In the genomic region with DNA sequence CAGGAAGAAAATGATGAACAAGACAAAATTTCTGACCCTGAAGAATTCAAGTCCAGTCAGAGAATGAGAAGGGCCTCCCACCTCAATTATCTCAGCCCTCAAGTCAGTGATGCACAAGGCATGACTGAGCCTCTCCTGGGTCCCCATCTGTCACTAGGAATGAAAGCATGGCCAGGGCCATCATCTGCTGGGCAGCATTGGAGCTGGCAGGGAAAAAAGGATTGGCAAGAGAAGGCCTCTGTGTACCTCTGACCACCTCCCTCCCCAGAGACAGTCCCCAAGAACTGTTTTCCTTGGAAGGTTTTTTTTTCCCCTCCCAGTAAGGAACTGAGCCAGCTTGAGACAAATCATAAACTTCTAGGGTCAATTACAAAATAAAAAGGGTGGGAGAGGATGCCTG, we compare ENCODE assay signal across 22 cellular contexts.
A peak's percentile ranks its signal among the peaks of the same experiment; 100 is the strongest.
DNase-seq lines count a peak whose midpoint lies in the region; ATAC-seq, FAIRE-seq and TF ChIP-seq lines count a peak whose summit lies in the region.
"Had no signal": no experiment of that assay in that cellular context is flagged by ENCODE, and none has a peak within 500 bp of the region (broad histone marks: within the 10 kb centered on the region; RNA-seq: fewer than 3 reads in every experiment).

No MANE protein-coding gene starts in this region.

- ATAC-seq in right cardiac atrium (peak; percentile 56 to 67), left ventricle myocardium superior (no peak), aorta (ENCODE audit: low FRiP score) (peak; percentile 58), GM21367 (IDR thresholded peaks at IDR 0.05; ENCODE audit: unreplicated experiment) (no peak)
- ATAC-seq in stimulated activated memory B cell treated with anti-CD40 and anti-IgM and Interleukin-4, amounts not matched to agents 10 μg/mL and 1 μg/mL and 100 μg/mL, for 72 hours, result no peak
- ATAC-seq: CD8-positive, alpha-beta T cell had no signal

- peak overlapping the region; percentile 37 for H3K27ac Mint-ChIP-seq in stimulated activated memory B cell treated with anti-CD40 and anti-IgM and Interleukin-4, amounts not matched to agents 10 μg/mL and 1 μg/mL and 100 μg/mL, for 72 hours
- H3K27ac Mint-ChIP-seq: B cell; CD4-positive, CD25-positive, alpha-beta regulatory T cell; CD8-positive, alpha-beta T cell; HFFc6 had no signal

- intact Hi-C loops in right cardiac atrium (cut with DNase I) (no loop called here), left ventricle myocardium superior (cut with micrococcal nuclease) (no loop called here), aorta (cut with DNase I) (loop anchor here (2.0 to 10.0 kb wide), 2 partner anchors 78 to 476 kb away; a partner anchor contains a TSS)

- peak in 1 of 3 donors; percentile 40 for DNase-seq in right cardiac atrium
- no peak for DNase-seq in left ventricle myocardium superior
- peak; percentile 79 for DNase-seq in cerebellar cortex (ENCODE audit: low spot score)
- DNase-seq in aorta, result no peak
- no peak for DNase-seq in GM12892 (ENCODE audit: insufficient read length)
- DNase-seq in AG08396 (ENCODE audit: low spot score), result no peak
- DNase-seq: Caco-2; CD4-positive, CD25-positive, alpha-beta regulatory T cell; CD8-positive, alpha-beta T cell; DMS53; DMS79 treated with DMSO at 0.1 percent for 48 hours; GOT3; HFFc6 had no signal

- no peak for FAIRE-seq in GM12892 (lab: Jason Lieb, UNC)
- FAIRE-seq: G401.6, GM19239, H54 had no signal

- H3K4me1 ChIP-seq in right cardiac atrium (ENCODE audit: control insufficient read depth, insufficient read depth, low read length), result no peaks in the 10 kb centered on the region
- H3K4me1 ChIP-seq in aorta (ENCODE audit: control insufficient read depth in 1 of 2, insufficient read depth in 2 of 2, low read length in 2 of 2), result peaks cover 0 to 5% of the 10 kb centered on the region in 2 donors
- H3K4me1 ChIP-seq: BLaER1, Caco-2, HAP-1 had no signal

- no peak overlapping the region for H3K4me3 ChIP-seq in right cardiac atrium (ENCODE audit: low read length)
- no peak overlapping the region for H3K4me3 ChIP-seq in aorta (ENCODE audit: low read length in 2 of 2)
- H3K4me3 ChIP-seq: BLaER1, HAP-1 had no signal

- no peak for TF ChIP-seq POLR2A in GM12892 (IDR thresholded peaks at IDR 0.05; ENCODE audit: low read depth, low read length)

- H3K4me3 Mint-ChIP-seq in stimulated activated memory B cell treated with anti-CD40 and anti-IgM and Interleukin-4, amounts not matched to agents 10 μg/mL and 1 μg/mL and 100 μg/mL, for 72 hours, result no peak overlapping the region
- H3K4me3 Mint-ChIP-seq: B cell; CD4-positive, CD25-positive, alpha-beta regulatory T cell; CD8-positive, alpha-beta T cell; HFFc6 had no signal

- H3K36me3 ChIP-seq in aorta (ENCODE audit: control insufficient read depth in 1 of 2, insufficient read depth in 2 of 2, low read length in 1 of 2), result peaks cover 0 to 3% of the 10 kb centered on the region in 2 donors
- H3K36me3 ChIP-seq: HAP-1 had no signal

- peaks cover 6% of the 10 kb centered on the region for H3K4me1 Mint-ChIP-seq in stimulated activated memory B cell treated with anti-CD40 and anti-IgM and Interleukin-4, amounts not matched to agents 10 μg/mL and 1 μg/mL and 100 μg/mL, for 72 hours

- no peak overlapping the region for H3K27ac ChIP-seq in right cardiac atrium (ENCODE audit: low read length)
- peak overlapping the region in 1 of 2 donors; percentile 68 for H3K27ac ChIP-seq in aorta (ENCODE audit: low read depth in 1 of 2, low read length in 2 of 2)
- H3K27ac ChIP-seq: BLaER1, C4-2B had no signal

- no peaks in the 10 kb centered on the region for H3K27me3 Mint-ChIP-seq in stimulated activated memory B cell treated with anti-CD40 and anti-IgM and Interleukin-4, amounts not matched to agents 10 μg/mL and 1 μg/mL and 100 μg/mL, for 72 hours
- H3K27me3 Mint-ChIP-seq: B cell; CD4-positive, CD25-positive, alpha-beta regulatory T cell had no signal

- no peaks in the 10 kb centered on the region for H3K27me3 ChIP-seq in right cardiac atrium (ENCODE audit: control insufficient read depth, insufficient read depth)
- no peaks in the 10 kb centered on the region for H3K27me3 ChIP-seq in aorta (ENCODE audit: control insufficient read depth in 1 of 2, insufficient read depth in 2 of 2, low read length in 1 of 2)
- H3K27me3 ChIP-seq: BLaER1 had no signal

- H3K9me3 ChIP-seq in right cardiac atrium (ENCODE audit: control insufficient read depth, low read length) (no peaks in the 10 kb centered on the region), aorta (ENCODE audit: control insufficient read depth, low read length) (no peaks in the 10 kb centered on the region)
- H3K9me3 ChIP-seq: BLaER1, Caco-2, HAP-1 had no signal

- no peaks in the 10 kb centered on the region for H3K36me3 Mint-ChIP-seq in stimulated activated memory B cell treated with anti-CD40 and anti-IgM and Interleukin-4, amounts not matched to agents 10 μg/mL and 1 μg/mL and 100 μg/mL, for 72 hours

- H3K9me3 Mint-ChIP-seq in stimulated activated memory B cell treated with anti-CD40 and anti-IgM and Interleukin-4, amounts not matched to agents 10 μg/mL and 1 μg/mL and 100 μg/mL, for 72 hours, result no peaks in the 10 kb centered on the region
- H3K9me3 Mint-ChIP-seq: CD4-positive, CD25-positive, alpha-beta regulatory T cell; CD8-positive, alpha-beta T cell; HFFc6 had no signal

Comparison
In these comparisons a context has a peak if more than half of its experiments do, and no peak if none do; other contexts are left out.
1. ATAC-seq: peak in right cardiac atrium (2 of 2) and aorta (single experiment); none in left ventricle myocardium superior (single experiment), stimulated activated memory B cell treated with anti-CD40 and anti-IgM and Interleukin-4, amounts not matched to agents 10 μg/mL and 1 μg/mL and 100 μg/mL, for 72 hours (single experiment) and GM21367 (single experiment).
2. intact Hi-C loops: an anchor here in aorta (2.0 to 10.0 kb wide); none called in right cardiac atrium and left ventricle myocardium superior.